Comparison of ENCODE assay signal across 8 cellular contexts in the genomic region with DNA sequence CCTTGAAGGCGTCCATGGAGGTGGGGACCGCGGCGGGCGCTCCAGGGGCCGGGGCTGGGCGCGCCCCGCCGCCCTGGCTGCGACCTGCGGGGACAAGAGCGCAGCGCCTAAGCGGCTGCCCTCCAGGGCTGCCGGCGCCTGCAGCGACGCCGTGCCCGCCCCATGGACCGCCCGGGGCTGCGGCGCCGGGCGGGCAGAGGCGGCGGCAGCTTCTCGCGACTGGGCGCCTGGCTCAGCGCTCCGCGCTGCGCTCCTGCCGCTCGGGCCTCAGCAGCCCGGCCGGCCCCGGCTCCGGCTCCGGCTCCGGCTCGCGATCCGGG. TPM values are rescaled to one million over a fixed set of nuclear protein-coding genes. Genes with fewer than 3 reads are reported as not detected.
DNase-seq lines count a peak whose midpoint lies in the region; ATAC-seq and TF ChIP-seq lines count a peak whose summit lies in the region.

No MANE protein-coding gene starts in this region.

- POLR2A ChIA-PET in A673 (lab: Charles Lee; ENCODE audit: low non-redundant PET) = no interaction called here
- POLR2A ChIA-PET in HEK293T (lab: Yijun Ruan, JAX) = interaction anchor here (0.9 to 1.6 kb wide), 8 partner anchors 9 to 158 kb away, joined by 3 to 6 read pairs (median 3); no protein-coding TSS in a partner anchor

- H3K9me3 ChIP-seq in A673 (ENCODE audit: low read depth, low read length, poor library complexity, severe bottlenecking) (no peaks in the 10 kb centered on the region), body of pancreas (no peaks in the 10 kb centered on the region), lung (ENCODE audit: control insufficient read depth in 2 of 2, insufficient read depth in 1 of 2, low read length in 1 of 2) (peaks cover 0 to 17% of the 10 kb centered on the region in 2 donors)

- H3K27ac ChIP-seq in A673 (ENCODE audit: low read depth, low read length, poor library complexity, severe bottlenecking) (no peak overlapping the region), body of pancreas (no peak overlapping the region), lung (ENCODE audit: low read depth in 1 of 2, low read length in 1 of 2) (no peak overlapping the region)

- intact Hi-C loops in A673 (cut with micrococcal nuclease; ENCODE audit: unreplicated experiment) (loop anchor here (5.0 kb wide), 1 partner anchor 278 kb away; no protein-coding TSS in a partner anchor), body of pancreas (cut with DNase I) (no loop called here)

- H3K4me1 ChIP-seq in A673 (ENCODE audit: insufficient read depth, low read length, poor library complexity, severe bottlenecking) (peaks cover 4% of the 10 kb centered on the region), body of pancreas (peaks cover 42% of the 10 kb centered on the region), lung (ENCODE audit: control insufficient read depth in 2 of 2, insufficient read depth in 2 of 2, low read length in 2 of 2) (peaks cover 8 to 23% of the 10 kb centered on the region in 2 donors)

- BruUV-seq in A673 (replicated peaks; lab: Mats Ljungman, UMichigan) = no TSS peak

- no peak for TF ChIP-seq CTCF in A673 (conservative IDR thresholded peaks at IDR 0.05; ENCODE audit: low read depth, low read length)
- no peak for TF ChIP-seq CTCF in body of pancreas (IDR thresholded peaks at IDR 0.05)
- no peak for TF ChIP-seq CTCF in lung (IDR thresholded peaks at IDR 0.05; ENCODE audit: control extremely low read depth, extremely low read depth)

- WGBS in body of pancreas, 2 donors = 0% methylated on average over 43 of the region's 47 CpGs; no CpG with 5 or more reads in 1 of the 2 donors
- 1% methylated on average over 34 to 47 of the region's 47 CpGs for WGBS in lung, 2 donors

- no peak for TF ChIP-seq POLR2A in body of pancreas (IDR thresholded peaks at IDR 0.05)

- CTCF ChIA-PET in A673 (lab: Charles Lee) = no interaction called here
- CTCF ChIA-PET in HEK293T (lab: Yijun Ruan, JAX) = interaction anchor here (0.9 to 1.3 kb wide), 2 partner anchors 154 to 158 kb away, joined by 3 read pairs; no protein-coding TSS in a partner anchor

- H3K27me3 ChIP-seq in A673 (replicated peaks; ENCODE audit: insufficient read depth, low read depth, low read length, poor library complexity) (peaks cover 70% of the 10 kb centered on the region), body of pancreas (peaks cover 0 to 67% of the 10 kb centered on the region in 2 donors), lung (ENCODE audit: control insufficient read depth, insufficient read depth) (peaks cover 17% of the 10 kb centered on the region)

- peak overlapping the region; percentile 66 for H3K4me3 ChIP-seq in A673 (ENCODE audit: low read depth, low read length, poor library complexity, severe bottlenecking)
- no peak overlapping the region for H3K4me3 ChIP-seq in body of pancreas
- peak overlapping the region; percentile 3 for H3K4me3 ChIP-seq in lung

- H3K36me3 ChIP-seq in A673 (ENCODE audit: insufficient read depth, low read length, poor library complexity, severe bottlenecking) (no peaks in the 10 kb centered on the region), body of pancreas (replicated peaks in 1 of 2; ENCODE audit: insufficient read depth in 1 of 2, low read depth in 2 of 2) (no peaks in the 10 kb centered on the region), lung (ENCODE audit: control insufficient read depth in 2 of 2, insufficient read depth in 2 of 2, low read length in 2 of 2) (no peaks in the 10 kb centered on the region)

- DNase-seq in A673 (ENCODE audit: low spot score) (peak; percentile 60), HEK293T (ENCODE audit: extremely low spot score) (no peak), body of pancreas (no peak), lung (ENCODE audit: low spot score) (no peak), DMS79 (lab: John Stamatoyannopoulos, UW) (no peak), amniotic stem cell (lab: John Stamatoyannopoulos, UW) (no peak), D341Med (ENCODE audit: low spot score) (no peak)

- ATAC-seq in body of pancreas = peak; percentile 30
- peak; percentile 14 for ATAC-seq in lung (ENCODE audit: insufficient read depth, low FRiP score)
- no peak for ATAC-seq in HG03108 (IDR thresholded peaks at IDR 0.05; ENCODE audit: unreplicated experiment)

TF ChIP-seq in HEK293T, 16 proteins besides CTCF, POLR2A, EP300 and RAD21:
- TF ChIP-seq ARNT (IDR thresholded peaks at IDR 0.05) = 0 out of 2 replicates have a peak, but pooled peaks have one; percentile 19
- TF ChIP-seq SUZ12 (IDR thresholded peaks at IDR 0.05) = no peak

RNA-seq across cellular contexts. Expression of a gene that starts 0.2 kb away (rescaled TPM):
- 1.8 and 2.0 TPM in 2 replicates for total RNA-seq in A673 (2021)
- not detected for total RNA-seq in body of pancreas
- total RNA-seq in lung = under 1 TPM; 0.43 to 0.55 TPM
- 1 to 10 TPM in 1 of 2 donors, under 1 TPM in 1; 0.89 to 1.3 TPM for polyA plus RNA-seq in lung

Comparison
In these comparisons a context has a peak if more than half of its experiments do, and no peak if none do; other contexts are left out.
1. H3K4me3 ChIP-seq: peak in A673 (single experiment) and lung (single experiment); none in body of pancreas (0 of 2).